In genomic region chr6:170223718-170224693, GRCh38 we compare ENCODE assay signal across 15 cellular contexts.
DNase-seq lines count a peak whose midpoint lies in the region; ATAC-seq and TF ChIP-seq lines count a peak whose summit lies in the region.
"Had no signal": no experiment of that assay in that cellular context is flagged by ENCODE, and none has a peak within 500 bp of the region (broad histone marks: within the 10 kb centered on the region; RNA-seq: fewer than 3 reads in every experiment).

No MANE protein-coding gene starts in this region.

- H3F3A ChIP-seq in PC-3 (ENCODE audit: low read length, unreplicated experiment): no peaks in the 10 kb centered on the region

- peaks cover 0 to 3% (median 0%) of the 10 kb centered on the region in 7 donors for H3K9me3 Mint-ChIP-seq in CD14-positive monocyte
- H3K9me3 Mint-ChIP-seq in glutamatergic neuron (ENCODE audit: unreplicated experiment): peaks cover 11% of the 10 kb centered on the region
- no peaks in the 10 kb centered on the region for H3K9me3 Mint-ChIP-seq in progenitor cell of endocrine pancreas (ENCODE audit: low read depth)
- no peaks in the 10 kb centered on the region for H3K9me3 Mint-ChIP-seq in CD4-positive, alpha-beta memory T cell
- H3K9me3 Mint-ChIP-seq: activated T-helper 17 cell treated with anti-CD3 and anti-CD28 coated beads, Interleukin-2, amount 50 U/mL, for 72 hours had no signal

- POLR2A ChIA-PET in PC-3 (lab: Charles Lee; ENCODE audit: unreplicated experiment): no interaction called here
- POLR2A ChIA-PET in CD4-positive, alpha-beta memory T cell (lab: Charles Lee; ENCODE audit: partially characterized antibody): no interaction called here

- H3K9me2 ChIP-seq in PC-3 (replicated peaks; ENCODE audit: low read length): no peaks in the 10 kb centered on the region

- no peaks in the 10 kb centered on the region for H3K9me3 ChIP-seq in PC-3 (ENCODE audit: low read length)
- H3K9me3 ChIP-seq in CD4-positive, alpha-beta memory T cell (ENCODE audit: control insufficient read depth in 1 of 2, low read length in 2 of 2): no peaks in the 10 kb centered on the region
- H3K9me3 ChIP-seq: adrenal gland had no signal

- H3K9ac ChIP-seq in PC-3 (ENCODE audit: low read length): no peak overlapping the region

- H3K4me2 ChIP-seq in PC-3 (ENCODE audit: low read length): peak overlapping the region; percentile 81

- H2AFZ ChIP-seq in PC-3 (ENCODE audit: low read length): 0 out of 2 replicates have a peak overlapping the region, but pooled peaks have one; percentile 70

- DNase-seq in CD14-positive monocyte (ENCODE audit: low spot score): peak; percentile 37
- no peak for DNase-seq in PC-3
- DNase-seq in glutamatergic neuron: peak; percentile 13
- DNase-seq in progenitor cell of endocrine pancreas (ENCODE audit: low spot score, unreplicated experiment): no peak
- DNase-seq in GM13977 (ENCODE audit: low spot score): no peak
- no peak for DNase-seq in CD4-positive, alpha-beta memory T cell
- DNase-seq: activated CD8-positive, alpha-beta T cell treated with anti-CD3 and anti-CD28 coated beads, Interleukin-2, amount 10 ng/mL, durations not matched to agents 7 days and 5 days; AML-193; foreskin melanocyte; Kasumi-1; NCI-H446 treated with DMSO at 0.1 percent for 48 hours; stimulated activated naive CD8-positive, alpha-beta T cell treated with anti-CD3 and anti-CD28 coated beads, Interleukin-15, Interleukin-2, amounts not matched to agents 100 U/mL and 50 U/mL, for 24 hours had no signal

- 0 out of 2 replicates have a peak overlapping the region, but pooled peaks have one; percentile 11 for H3K27ac ChIP-seq in PC-3 (ENCODE audit: low read length)
- H3K27ac ChIP-seq in CD4-positive, alpha-beta memory T cell (ENCODE audit: low read depth, low read length): no peak overlapping the region
- H3K27ac ChIP-seq: adrenal gland had no signal

- no peaks in the 10 kb centered on the region for H3K36me3 Mint-ChIP-seq in CD14-positive monocyte
- H3K36me3 Mint-ChIP-seq in glutamatergic neuron (ENCODE audit: unreplicated experiment): no peaks in the 10 kb centered on the region
- H3K36me3 Mint-ChIP-seq in progenitor cell of endocrine pancreas (ENCODE audit: insufficient read depth): no peaks in the 10 kb centered on the region
- no peaks in the 10 kb centered on the region for H3K36me3 Mint-ChIP-seq in CD4-positive, alpha-beta memory T cell

- in situ Hi-C loops in GM13977 (cut with MboI; ENCODE audit: low pct_unique_long_range_greater_than_20kb, low sequenced_read_pairs, unreplicated experiment): no loop called here

- H3K79me2 ChIP-seq in PC-3 (ENCODE audit: low read length): no peaks in the 10 kb centered on the region

- no peak for TF ChIP-seq CTCF in CD14-positive monocyte (IDR thresholded peaks at IDR 0.05)
- no peak for TF ChIP-seq CTCF in PC-3 (conservative IDR thresholded peaks at IDR 0.05; ENCODE audit: low read depth, low read length)
- TF ChIP-seq CTCF in glutamatergic neuron (IDR thresholded peaks at IDR 0.05; ENCODE audit: partially characterized antibody, unreplicated experiment): no peak
- no peak for TF ChIP-seq CTCF in progenitor cell of endocrine pancreas (IDR thresholded peaks at IDR 0.05; ENCODE audit: unreplicated experiment)
- no peak for TF ChIP-seq CTCF in GM13977 (IDR thresholded peaks at IDR 0.05; ENCODE audit: extremely low read depth, insufficient read depth, missing control alignments)

- no peaks in the 10 kb centered on the region for H3K27me3 ChIP-seq in PC-3 (ENCODE audit: low read length)
- no peaks in the 10 kb centered on the region for H3K27me3 ChIP-seq in CD4-positive, alpha-beta memory T cell (ENCODE audit: insufficient read depth, low read length)
- H3K27me3 ChIP-seq: adrenal gland had no signal

- H3K27ac Mint-ChIP-seq in CD14-positive monocyte (no peak overlapping the region), glutamatergic neuron (ENCODE audit: unreplicated experiment) (no peak overlapping the region), progenitor cell of endocrine pancreas (peak overlapping the region; percentile 42)
- H3K27ac Mint-ChIP-seq in CD4-positive, alpha-beta memory T cell: no peak overlapping the region
- H3K27ac Mint-ChIP-seq: activated CD8-positive, alpha-beta T cell treated with anti-CD3 and anti-CD28 coated beads, Interleukin-2, amount 10 ng/mL, durations not matched to agents 7 days and 5 days; activated T-helper 17 cell treated with anti-CD3 and anti-CD28 coated beads, Interleukin-2, amount 50 U/mL, for 72 hours had no signal

- no peaks in the 10 kb centered on the region for H4K20me1 ChIP-seq in PC-3 (ENCODE audit: low read length)

- H3K4me3 ChIP-seq in PC-3 (ENCODE audit: low read length): no peak overlapping the region
- H3K4me3 ChIP-seq in CD4-positive, alpha-beta memory T cell (ENCODE audit: low read length in 2 of 2): no peak overlapping the region
- H3K4me3 ChIP-seq: adrenal gland had no signal

- peaks cover 35% of the 10 kb centered on the region for H3K4me1 ChIP-seq in PC-3 (ENCODE audit: insufficient read depth, low read length)
- H3K4me1 ChIP-seq in CD4-positive, alpha-beta memory T cell (ENCODE audit: insufficient read depth, low read length): peaks cover 10% of the 10 kb centered on the region
- H3K4me1 ChIP-seq: adrenal gland had no signal

- peaks cover 2 to 39% (median 28%) of the 10 kb centered on the region in 3 donors for H3K27me3 Mint-ChIP-seq in CD14-positive monocyte (ENCODE audit: low read depth in 3 of 3)
- peaks cover 25% of the 10 kb centered on the region for H3K27me3 Mint-ChIP-seq in glutamatergic neuron (ENCODE audit: unreplicated experiment)
- H3K27me3 Mint-ChIP-seq in progenitor cell of endocrine pancreas: peaks cover 13% of the 10 kb centered on the region
- peaks cover 0 to 1% of the 10 kb centered on the region in 2 donors for H3K27me3 Mint-ChIP-seq in CD4-positive, alpha-beta memory T cell
- H3K27me3 Mint-ChIP-seq: activated T-helper 17 cell treated with anti-CD3 and anti-CD28 coated beads, Interleukin-2, amount 50 U/mL, for 72 hours had no signal

- intact Hi-C loops in CD14-positive monocyte (cut with micrococcal nuclease) (no loop called here), PC-3 (cut with micrococcal nuclease) (no loop called here)
- intact Hi-C loops in CD4-positive, alpha-beta memory T cell (cut with micrococcal nuclease): no loop called here

- CTCF ChIA-PET in PC-3 (lab: Charles Lee): no interaction called here
- CTCF ChIA-PET in CD4-positive, alpha-beta memory T cell (lab: Charles Lee; ENCODE audit: partially characterized antibody): no interaction called here

- BruUV-seq in PC-3 (replicated peaks; lab: Mats Ljungman, UMichigan): no TSS peak

- no peaks in the 10 kb centered on the region for H3K36me3 ChIP-seq in PC-3 (ENCODE audit: low read depth, low read length)
- H3K36me3 ChIP-seq in CD4-positive, alpha-beta memory T cell (ENCODE audit: insufficient read depth, low read length): no peaks in the 10 kb centered on the region
- H3K36me3 ChIP-seq: adrenal gland had no signal

- H3K4me1 Mint-ChIP-seq in CD14-positive monocyte (peaks cover 44% of the 10 kb centered on the region), glutamatergic neuron (ENCODE audit: low read depth, unreplicated experiment) (peaks cover 27% of the 10 kb centered on the region), progenitor cell of endocrine pancreas (ENCODE audit: low read depth) (peaks cover 31% of the 10 kb centered on the region)
- H3K4me1 Mint-ChIP-seq in CD4-positive, alpha-beta memory T cell: peaks cover 5 to 16% (median 13%) of the 10 kb centered on the region in 4 donors
- H3K4me1 Mint-ChIP-seq: activated T-helper 17 cell treated with anti-CD3 and anti-CD28 coated beads, Interleukin-2, amount 50 U/mL, for 72 hours had no signal

- ATAC-seq in PC-3 (no peak), GM19455 (IDR thresholded peaks at IDR 0.05; ENCODE audit: unreplicated experiment) (no peak)
- ATAC-seq: activated T-helper 17 cell treated with anti-CD3 and anti-CD28 coated beads, Interleukin-2, amount 50 U/mL, for 72 hours had no signal

- H3K4me3 Mint-ChIP-seq in CD14-positive monocyte (no peak overlapping the region), glutamatergic neuron (ENCODE audit: unreplicated experiment) (peak overlapping the region; percentile 55), progenitor cell of endocrine pancreas (ENCODE audit: low read depth) (peak overlapping the region; percentile 42)
- peak overlapping the region in 1 of 8 donors; percentile 39 for H3K4me3 Mint-ChIP-seq in CD4-positive, alpha-beta memory T cell
- H3K4me3 Mint-ChIP-seq: activated T-helper 17 cell treated with anti-CD3 and anti-CD28 coated beads, Interleukin-2, amount 50 U/mL, for 72 hours had no signal

Comparison
In these comparisons a context has a peak if more than half of its experiments do, and no peak if none do; other contexts are left out.
1. DNase-seq: peak in CD14-positive monocyte (single experiment) and glutamatergic neuron (single experiment); none in PC-3 (single experiment), progenitor cell of endocrine pancreas (single experiment), GM13977 (single experiment) and CD4-positive, alpha-beta memory T cell (0 of 5).
2. H3K4me3 Mint-ChIP-seq: peak in glutamatergic neuron (single experiment) and progenitor cell of endocrine pancreas (single experiment); none in CD14-positive monocyte (0 of 2).